8 cellular contexts compared by ENCODE assay signal in the genomic region with DNA sequence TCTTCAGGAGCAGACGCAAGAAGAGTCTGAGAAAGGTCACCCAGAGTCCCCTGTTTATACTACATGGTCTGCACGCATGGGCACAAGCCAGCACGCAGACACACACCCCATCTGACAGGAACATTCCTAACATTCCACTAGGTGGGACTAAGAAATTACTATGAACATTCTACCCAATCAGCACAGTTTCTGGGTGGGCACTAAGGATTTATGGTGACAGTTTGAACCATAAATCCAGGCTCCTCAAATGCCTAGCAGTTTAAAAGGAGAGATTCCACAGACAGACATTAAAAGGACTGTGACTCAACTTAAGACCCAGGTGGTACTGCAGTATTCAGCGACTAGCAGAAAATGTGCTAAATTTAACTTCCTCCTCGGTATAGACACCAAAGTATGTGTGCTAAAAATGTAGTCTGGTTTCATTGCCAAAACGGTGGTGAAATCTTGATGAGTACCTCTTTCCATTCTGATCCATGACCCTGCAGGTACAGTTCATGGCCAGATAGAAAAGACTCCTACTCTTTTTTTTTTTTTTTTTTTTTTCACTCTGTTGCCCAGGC. TPM values are rescaled to one million over a fixed set of nuclear protein-coding genes. Genes with fewer than 3 reads are reported as not detected.
A peak's percentile ranks its signal among the peaks of the same experiment; 100 is the strongest.
DNase-seq lines count a peak whose midpoint lies in the region; ATAC-seq and TF ChIP-seq lines count a peak whose summit lies in the region.

No MANE protein-coding gene starts in this region.

- peaks cover 10% of the 10 kb centered on the region for H3K36me3 ChIP-seq in OCI-LY7 (ENCODE audit: insufficient read depth, low read length)

- H3K4me2 ChIP-seq in OCI-LY7 (ENCODE audit: low read length) = peak overlapping the region; percentile 6; the same call in 1 of the 2 replicates

- H3K9me3 ChIP-seq in OCI-LY7 (ENCODE audit: low read length) = no peaks in the 10 kb centered on the region

- intact Hi-C loops in OCI-LY7 (cut with micrococcal nuclease; ENCODE audit: unreplicated experiment) = no loop called here
- intact Hi-C loops in sciatic nerve (cut with DNase I) = no loop called here

- H3K27ac ChIP-seq in OCI-LY7 (ENCODE audit: low read depth, low read length, poor library complexity, severe bottlenecking) = no peak overlapping the region

- H3K79me2 ChIP-seq in OCI-LY7 (ENCODE audit: insufficient read depth, low read depth, low read length) = no peaks in the 10 kb centered on the region

- TF ChIP-seq CTCF in OCI-LY7 (conservative IDR thresholded peaks at IDR 0.05; ENCODE audit: low read length) (no peak), fibroblast of pulmonary artery (IDR thresholded peaks at IDR 0.05; ENCODE audit: low read length, missing control alignments) (no peak)

- CTCF ChIA-PET in OCI-LY7 (lab: Charles Lee; ENCODE audit: unreplicated experiment) = no interaction called here

- POLR2A ChIA-PET in OCI-LY7 (lab: Charles Lee) = no interaction called here

- peak; percentile 55 for ATAC-seq in GM18868 (IDR thresholded peaks at IDR 0.05; ENCODE audit: unreplicated experiment)
- ATAC-seq in sciatic nerve = peak; percentile 96
- ATAC-seq in HG03520 (IDR thresholded peaks at IDR 0.05; ENCODE audit: unreplicated experiment) = no peak

- H3K4me1 ChIP-seq in OCI-LY7 (ENCODE audit: insufficient read depth, low read length, poor library complexity, severe bottlenecking) = peaks cover 8% of the 10 kb centered on the region

- H3K4me3 ChIP-seq in OCI-LY7 (ENCODE audit: low read depth, low read length, poor library complexity, severe bottlenecking) = no peak overlapping the region
- H3K4me3 ChIP-seq in fibroblast of pulmonary artery (replicated peaks; ENCODE audit: low read depth, low read length) = no peak overlapping the region

- DNase-seq in OCI-LY7 (ENCODE audit: low spot score) (peak; percentile 20), fibroblast of pulmonary artery (ENCODE audit: low read depth) (peak; percentile 91), sciatic nerve (ENCODE audit: low spot score) (no peak), NCI-H2196 treated with DMSO at 0.1 percent for 48 hours (lab: John Stamatoyannopoulos, UW; ENCODE audit: unreplicated experiment) (no peak), NCI-H2081 treated with DMSO at 0.1 percent for 48 hours (lab: John Stamatoyannopoulos, UW) (no peak), NCI-H510A (lab: John Stamatoyannopoulos, UW) (no peak)

- no peaks in the 10 kb centered on the region for H4K20me1 ChIP-seq in OCI-LY7 (ENCODE audit: insufficient read depth, low read length)

- H2AFZ ChIP-seq in OCI-LY7 (ENCODE audit: low read length) = no peak overlapping the region

- H3K9me2 ChIP-seq in OCI-LY7 (ENCODE audit: insufficient read depth, low read length) = no peaks in the 10 kb centered on the region

- no TSS peak for BruUV-seq in OCI-LY7 (replicated peaks; lab: Mats Ljungman, UMichigan)

RNA-seq across cellular contexts. Expression of a gene that starts 16.2 kb away (rescaled TPM):
- total RNA-seq in OCI-LY7 (2014; rRNA removed; shearing (Covaris generic)) = 5.6 and 6.6 TPM in 2 replicates
- total RNA-seq in OCI-LY7 (2022) = 15.1 and 15.6 TPM in 2 replicates
- total RNA-seq in sciatic nerve = 45.2 TPM

RNA-seq across cellular contexts. Expression of a gene that starts 25.3 kb away (rescaled TPM):
- 88.6 and 154 TPM in 2 replicates for total RNA-seq in OCI-LY7 (2014; rRNA removed; shearing (Covaris generic))
- total RNA-seq in OCI-LY7 (2022) (115 and 117 TPM in 2 replicates), sciatic nerve (163 TPM)

RNA-seq across cellular contexts. Expression of a gene that starts 29.8 kb away (rescaled TPM):
- not detected in 2 replicates for total RNA-seq in OCI-LY7 (2014; rRNA removed; shearing (Covaris generic))
- not detected in 2 replicates for total RNA-seq in OCI-LY7 (2022)
- not detected for total RNA-seq in sciatic nerve

Comparison
In these comparisons a context has a peak if more than half of its experiments do, and no peak if none do; other contexts are left out.
1. DNase-seq: peak in OCI-LY7 (single experiment) and fibroblast of pulmonary artery (single experiment); none in sciatic nerve (single experiment), NCI-H2196 treated with DMSO at 0.1 percent for 48 hours (single experiment), NCI-H2081 treated with DMSO at 0.1 percent for 48 hours (single experiment) and NCI-H510A (single experiment).